In the genomic region with DNA sequence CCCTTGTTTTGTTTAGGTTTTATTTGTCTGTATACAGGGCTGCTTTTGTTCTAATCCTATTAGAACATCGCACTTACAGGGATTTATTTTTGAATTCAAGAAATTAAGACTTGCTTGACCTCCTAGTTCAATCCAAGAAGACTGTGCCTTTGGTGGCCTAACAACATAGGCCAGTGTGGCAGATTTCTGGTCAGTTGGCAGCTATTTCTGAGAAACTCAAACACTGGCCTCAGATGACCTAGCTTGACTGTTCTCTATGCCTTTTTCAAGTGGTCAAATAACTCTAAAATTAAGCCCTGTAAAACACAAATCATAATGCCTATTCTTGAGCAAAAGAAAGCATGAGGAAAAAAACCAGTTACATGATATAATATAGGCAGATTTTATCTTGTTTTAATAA, we compare ENCODE assay signal across 19 cellular contexts.
DNase-seq lines count a peak whose midpoint lies in the region; ATAC-seq, FAIRE-seq and TF ChIP-seq lines count a peak whose summit lies in the region.
"Had no signal": no experiment of that assay in that cellular context is flagged by ENCODE, and none has a peak within 500 bp of the region (broad histone marks: within the 10 kb centered on the region; RNA-seq: fewer than 3 reads in every experiment).

No MANE protein-coding gene starts in this region.

- no peaks in the 10 kb centered on the region for H3K27me3 ChIP-seq in ovary

- H3K9me3 ChIP-seq in ovary = no peaks in the 10 kb centered on the region
- H3K9me3 ChIP-seq: BLaER1 had no signal

- DNase-seq in D721Med (ENCODE audit: insufficient read length, low spot score) (no peak), OCI-M1 (lab: John Stamatoyannopoulos, UW) (peak; percentile 29), left lobe of liver (ENCODE audit: low spot score) (no peak), putamen (ENCODE audit: low spot score) (peak; percentile 0), ovary (no peak), LoVo (ENCODE audit: low spot score) (no peak), activated T-cell treated with anti-CD3 and anti-CD28 coated beads for 4 hours (no peak)
- DNase-seq: CD8-positive, alpha-beta memory T cell; DND-41; GDM1; NCI-H187; NCI-H345; NCI-H526 had no signal

- TF ChIP-seq POLR2A in ovary (IDR thresholded peaks at IDR 0.05) = no peak

- H3K4me1 ChIP-seq in ovary (ENCODE audit: insufficient read depth) = no peaks in the 10 kb centered on the region
- H3K4me1 ChIP-seq: BLaER1 had no signal

- peak; percentile 69 for ATAC-seq in left lobe of liver
- ATAC-seq: GM12878, GM23338, HCT116 had no signal

- TF ChIP-seq CTCF in D721Med (IDR thresholded peaks at IDR 0.05; ENCODE audit: insufficient read depth, missing control alignments) (no peak), ovary (IDR thresholded peaks at IDR 0.05) (no peak)

- no peaks in the 10 kb centered on the region for H3K36me3 ChIP-seq in ovary
- H3K36me3 ChIP-seq: BLaER1 had no signal

- 60 to 68% (median 66%) methylated on average over 1 of the region's 1 CpG for WGBS in ovary, 3 donors

- H3K27ac ChIP-seq in ovary = no peak overlapping the region
- H3K27ac ChIP-seq: BLaER1, HL-60 had no signal

- intact Hi-C loops in ovary (cut with DNase I) = no loop called here

- TF ChIP-seq EP300 in ovary (IDR thresholded peaks at IDR 0.05) = no peak

- H3K4me3 ChIP-seq in ovary = no peak overlapping the region
- H3K4me3 ChIP-seq: BLaER1, GM12878, GM23338 had no signal

- peak; percentile 92 for FAIRE-seq in D721Med (lab: Jason Lieb, UNC)
- FAIRE-seq: GM12878, HTR-8/SVneo had no signal

Comparison
In these comparisons a context has a peak if more than half of its experiments do, and no peak if none do; other contexts are left out.
1. DNase-seq: peak in OCI-M1 (single experiment) and putamen (single experiment); none in D721Med (single experiment), left lobe of liver (single experiment), ovary (0 of 5), LoVo (single experiment) and activated T-cell treated with anti-CD3 and anti-CD28 coated beads for 4 hours (single experiment).